In the genomic region with DNA sequence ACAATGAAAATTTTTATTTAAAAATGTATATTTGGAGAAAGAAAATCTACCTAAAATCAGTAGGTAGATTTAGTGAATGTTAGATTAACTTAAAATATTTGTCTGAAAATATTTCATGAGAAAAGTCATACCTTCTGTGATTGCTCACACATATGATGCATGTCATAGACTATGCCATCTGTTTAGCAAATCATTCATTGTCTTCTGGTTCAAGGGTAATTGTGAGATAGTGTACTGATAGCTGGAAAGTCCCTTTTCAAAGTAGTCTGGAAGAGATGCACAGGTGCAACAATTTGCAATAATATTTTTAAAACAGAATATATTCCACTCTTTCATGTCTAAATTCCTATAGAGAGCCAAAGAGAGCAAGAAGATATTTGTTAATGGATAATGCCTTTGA, we compare ENCODE assay signal across 17 cellular contexts.
DNase-seq lines count a peak whose midpoint lies in the region; ATAC-seq lines count a peak whose summit lies in the region.
"Had no signal": no experiment of that assay in that cellular context is flagged by ENCODE, and none has a peak within 500 bp of the region (broad histone marks: within the 10 kb centered on the region; RNA-seq: fewer than 3 reads in every experiment).

No MANE protein-coding gene starts in this region.

- DNase-seq in kidney tubule cell (ENCODE audit: low spot score) (peak; percentile 32), anterior cingulate cortex (lab: John Stamatoyannopoulos, UW) (no peak), HuH-7 (ENCODE audit: low spot score) (no peak)
- DNase-seq: ACHN; Calu3; CD4-positive, CD25-positive, alpha-beta regulatory T cell; GOT3; Karpas-422; NCI-H1930; NCI-H524 treated with DMSO at 0.1 percent for 48 hours; OCI-M1; RPMI8226 had no signal

- ATAC-seq in GM18909 (IDR thresholded peaks at IDR 0.05; ENCODE audit: poor library complexity, unreplicated experiment) (peak; percentile 82), HG02798 (IDR thresholded peaks at IDR 0.05; ENCODE audit: poor library complexity, unreplicated experiment) (peak; percentile 53), HG03460 (IDR thresholded peaks at IDR 0.05; ENCODE audit: unreplicated experiment) (peak; percentile 66), GM21717 (IDR thresholded peaks at IDR 0.05; ENCODE audit: unreplicated experiment) (no peak)
- ATAC-seq: HepG2 had no signal
